ENCODE assay signal across 25 cellular contexts in genomic region chr22:29334148-29334547, GRCh38.
"Had no signal": no experiment of that assay in that cellular context is flagged by ENCODE, and none has a peak within 500 bp of the region (broad histone marks: within the 10 kb centered on the region; RNA-seq: fewer than 3 reads in every experiment).

No MANE protein-coding gene starts in this region.

- H2AFZ ChIP-seq: neural progenitor cell, parathyroid adenoma had no signal

- H3K27me3 Mint-ChIP-seq: dendritic cell treated with granulocyte-macrophage colony-stimulating factor and Interleukin-4, amounts not matched to agents 40 ng/mL and 50 ng/mL, for 4 days; memory B cell; natural killer cell treated with Interleukin-12 subunit alpha and Interleukin-12 subunit beta and Interleukin-15 and Interleukin-18, amount 100 ng/mL, for 72 hours had no signal

- H3K27ac ChIP-seq: esophagus squamous epithelium, gastroesophageal sphincter, left lung, lower lobe of right lung, neural progenitor cell, parathyroid adenoma, psoas muscle, spleen, suprapubic skin, tibial artery, upper lobe of left lung, uterus had no signal

- H3K79me2 ChIP-seq: parathyroid adenoma had no signal

- H3K9me3 Mint-ChIP-seq: dendritic cell treated with granulocyte-macrophage colony-stimulating factor and Interleukin-4, amounts not matched to agents 40 ng/mL and 50 ng/mL, for 4 days; memory B cell; mesothelial cell of epicardium; natural killer cell treated with Interleukin-12 subunit alpha and Interleukin-12 subunit beta and Interleukin-15 and Interleukin-18, amount 100 ng/mL, for 72 hours; neural progenitor cell had no signal

- ATAC-seq: gastroesophageal sphincter; left lung; lower lobe of right lung; natural killer cell treated with Interleukin-12 subunit alpha and Interleukin-12 subunit beta and Interleukin-15 and Interleukin-18, amount 100 ng/mL, for 72 hours; psoas muscle had no signal

- H3K36me3 ChIP-seq: neural progenitor cell, uterus had no signal

- H3K4me3 ChIP-seq: esophagus squamous epithelium, gastroesophageal sphincter, left lung, lower lobe of right lung, neural progenitor cell, psoas muscle, right lobe of liver, spleen, suprapubic skin, tibial artery, upper lobe of left lung, uterus had no signal

- H3K27ac Mint-ChIP-seq: dendritic cell treated with granulocyte-macrophage colony-stimulating factor and Interleukin-4, amounts not matched to agents 40 ng/mL and 50 ng/mL, for 4 days; memory B cell; mesothelial cell of epicardium; natural killer cell treated with Interleukin-12 subunit alpha and Interleukin-12 subunit beta and Interleukin-15 and Interleukin-18, amount 100 ng/mL, for 72 hours; neural progenitor cell had no signal

- H3K4me2 ChIP-seq: neural progenitor cell had no signal

- H3K27me3 ChIP-seq: esophagus squamous epithelium, gastroesophageal sphincter, left lung, neural progenitor cell, right lobe of liver, spleen, suprapubic skin, tibial artery, upper lobe of left lung, uterus had no signal

- DNase-seq: esophagus squamous epithelium; foreskin fibroblast; glutamatergic neuron; islet precursor cell; lower lobe of right lung; psoas muscle; retina; spleen; stimulated activated CD4-positive, alpha-beta T cell treated with anti-CD3 and anti-CD28 coated beads, Interleukin-2, amount 100 ng/mL, for 24 hours; stimulated activated CD4-positive, alpha-beta T cell treated with anti-CD3 and anti-CD28 coated beads, Interleukin-4, amount 100 ng/mL, for 4 hours; stimulated activated naive CD4-positive, alpha-beta T cell treated with Interleukin-2 at 50 U/mL for 16 hours; tibial artery; upper lobe of left lung; uterus had no signal

- H3K9me3 ChIP-seq: esophagus squamous epithelium, gastroesophageal sphincter, left lung, lower lobe of right lung, psoas muscle, right lobe of liver, spleen, suprapubic skin, tibial artery, upper lobe of left lung, uterus had no signal

- H3K4me3 Mint-ChIP-seq: dendritic cell treated with granulocyte-macrophage colony-stimulating factor and Interleukin-4, amounts not matched to agents 40 ng/mL and 50 ng/mL, for 4 days; memory B cell; mesothelial cell of epicardium; natural killer cell treated with Interleukin-12 subunit alpha and Interleukin-12 subunit beta and Interleukin-15 and Interleukin-18, amount 100 ng/mL, for 72 hours; neural progenitor cell had no signal

- FAIRE-seq: colon had no signal

- H3K4me1 ChIP-seq: left lung, lower lobe of right lung, neural progenitor cell, parathyroid adenoma, upper lobe of left lung, uterus had no signal

- H3K9ac ChIP-seq: neural progenitor cell, parathyroid adenoma had no signal
